ENCODE assay signal across 19 cellular contexts in genomic region chr2:128661289-128661688, GRCh38.
DNase-seq lines count a peak whose midpoint lies in the region; ATAC-seq and TF ChIP-seq lines count a peak whose summit lies in the region.
"Had no signal": no experiment of that assay in that cellular context is flagged by ENCODE, and none has a peak within 500 bp of the region (broad histone marks: within the 10 kb centered on the region; RNA-seq: fewer than 3 reads in every experiment).

No MANE protein-coding gene starts in this region.

- no peaks in the 10 kb centered on the region for H4K20me1 ChIP-seq in Loucy (ENCODE audit: insufficient read depth, low read length, poor library complexity, severe bottlenecking)
- H4K20me1 ChIP-seq in SK-N-SH (ENCODE audit: insufficient read depth) = no peaks in the 10 kb centered on the region
- H4K20me1 ChIP-seq: BLaER1 had no signal

- no peaks in the 10 kb centered on the region for H3K9me3 ChIP-seq in Loucy (ENCODE audit: insufficient read depth, low read depth, low read length)
- H3K9me3 ChIP-seq in lung (ENCODE audit: control insufficient read depth in 2 of 2, insufficient read depth in 1 of 2, low read length in 1 of 2) = peaks cover 0 to 7% of the 10 kb centered on the region in 2 donors
- no peaks in the 10 kb centered on the region for H3K9me3 ChIP-seq in SK-N-SH
- H3K9me3 ChIP-seq: A549 had no signal

- no peaks in the 10 kb centered on the region for H3K9me3 Mint-ChIP-seq in stimulated activated effector memory CD8-positive, alpha-beta T cell treated with anti-CD3 and anti-CD28 coated beads, Interleukin-12 subunit alpha, Interleukin-12 subunit beta, amount 100 ng/mL, for 72 hours
- H3K9me3 Mint-ChIP-seq: HFFc6 had no signal

- no peaks in the 10 kb centered on the region for H3K36me3 Mint-ChIP-seq in stimulated activated effector memory CD8-positive, alpha-beta T cell treated with anti-CD3 and anti-CD28 coated beads, Interleukin-12 subunit alpha, Interleukin-12 subunit beta, amount 100 ng/mL, for 72 hours
- H3K36me3 Mint-ChIP-seq: CD4-positive, alpha-beta memory T cell had no signal

- TF ChIP-seq EP300 in SK-N-SH (IDR thresholded peaks at IDR 0.05; ENCODE audit: borderline replicate concordance in 1 of 2, low read depth in 1 of 2, low read length in 1 of 2) = no peak

- H3K9ac ChIP-seq in Loucy (ENCODE audit: low read depth, low read length, poor library complexity, severe bottlenecking) (no peak overlapping the region), SK-N-SH (no peak overlapping the region)
- H3K9ac ChIP-seq: BLaER1 had no signal

- H3K4me3 Mint-ChIP-seq in stimulated activated effector memory CD8-positive, alpha-beta T cell treated with anti-CD3 and anti-CD28 coated beads, Interleukin-12 subunit alpha, Interleukin-12 subunit beta, amount 100 ng/mL, for 72 hours = no peak overlapping the region
- H3K4me3 Mint-ChIP-seq: CD4-positive, alpha-beta memory T cell; HFFc6 had no signal

- 79 to 90% methylated on average over 6 of the region's 6 CpGs for WGBS in lung, 2 donors
- 17% methylated on average over 4 of the region's 6 CpGs for WGBS in SK-N-SH (ENCODE audit: low lambda C conversion rate)

- POLR2A ChIA-PET in SK-N-SH (lab: Yijun Ruan, JAX) = no interaction called here

- no peak overlapping the region for H3K27ac Mint-ChIP-seq in stimulated activated effector memory CD8-positive, alpha-beta T cell treated with anti-CD3 and anti-CD28 coated beads, Interleukin-12 subunit alpha, Interleukin-12 subunit beta, amount 100 ng/mL, for 72 hours
- H3K27ac Mint-ChIP-seq: CD4-positive, alpha-beta memory T cell; HFFc6 had no signal

- CTCF ChIA-PET in SK-N-SH (lab: Yijun Ruan, JAX) = no interaction called here

- no peaks in the 10 kb centered on the region for H3K4me1 Mint-ChIP-seq in stimulated activated effector memory CD8-positive, alpha-beta T cell treated with anti-CD3 and anti-CD28 coated beads, Interleukin-12 subunit alpha, Interleukin-12 subunit beta, amount 100 ng/mL, for 72 hours

- H3K4me3 ChIP-seq in Loucy (ENCODE audit: low read length, poor library complexity, severe bottlenecking) (no peak overlapping the region), lung (no peak overlapping the region), SK-N-SH (ENCODE audit: low read depth in 2 of 2, low read length in 1 of 2) (no peak overlapping the region)
- H3K4me3 ChIP-seq: A549, BLaER1 had no signal

- H3K79me2 ChIP-seq in Loucy (ENCODE audit: insufficient read depth, low read length) (no peaks in the 10 kb centered on the region), SK-N-SH (ENCODE audit: insufficient read depth) (no peaks in the 10 kb centered on the region)

- H3F3A ChIP-seq in Loucy (ENCODE audit: low read depth) = no peaks in the 10 kb centered on the region
- no peaks in the 10 kb centered on the region for H3F3A ChIP-seq in SK-N-SH (replicated peaks; ENCODE audit: insufficient read depth)

- ATAC-seq in lung (ENCODE audit: insufficient read depth, low FRiP score) = no peak
- ATAC-seq in stimulated activated effector memory CD8-positive, alpha-beta T cell treated with anti-CD3 and anti-CD28 coated beads, Interleukin-12 subunit alpha, Interleukin-12 subunit beta, amount 100 ng/mL, for 72 hours = peak; percentile 9
- ATAC-seq: A549, PC-3 had no signal

- TF ChIP-seq CTCF in Loucy (conservative IDR thresholded peaks at IDR 0.05; ENCODE audit: low read length) (no peak), lung (IDR thresholded peaks at IDR 0.05; ENCODE audit: control extremely low read depth, extremely low read depth) (no peak), SK-N-SH (IDR thresholded peaks at IDR 0.05) (no peak)

- peak overlapping the region; percentile 47; the same call in 1 of the 2 replicates for H2AFZ ChIP-seq in Loucy (ENCODE audit: low read length)
- H2AFZ ChIP-seq in SK-N-SH (ENCODE audit: low read depth) = no peak overlapping the region

- H3K9me2 ChIP-seq in Loucy (replicated peaks; ENCODE audit: low read depth, low read length) = no peaks in the 10 kb centered on the region
- no peaks in the 10 kb centered on the region for H3K9me2 ChIP-seq in SK-N-SH

- no peak overlapping the region for H3K27ac ChIP-seq in lung (ENCODE audit: low read depth in 1 of 2, low read length in 1 of 2)
- H3K27ac ChIP-seq in SK-N-SH (ENCODE audit: low read depth in 2 of 2, low read length in 1 of 2) = no peak overlapping the region
- H3K27ac ChIP-seq: A549, BLaER1 had no signal

- no peaks in the 10 kb centered on the region for H3K36me3 ChIP-seq in Loucy (ENCODE audit: insufficient read depth, low read length)
- H3K36me3 ChIP-seq in lung (ENCODE audit: control insufficient read depth in 2 of 2, insufficient read depth in 2 of 2, low read length in 2 of 2) = no peaks in the 10 kb centered on the region
- H3K36me3 ChIP-seq in SK-N-SH (replicated peaks in 1 of 2; ENCODE audit: control insufficient read depth in 1 of 2, insufficient read depth in 2 of 2, low read length in 1 of 2) = no peaks in the 10 kb centered on the region
- H3K36me3 ChIP-seq: BLaER1 had no signal

- H3K4me2 ChIP-seq in Loucy (ENCODE audit: low read depth, low read length, poor library complexity, severe bottlenecking) (no peak overlapping the region), SK-N-SH (no peak overlapping the region)
- H3K4me2 ChIP-seq: A549 had no signal

- DNase-seq in AG20443 (ENCODE audit: low spot score) (peak; percentile 7), lung (ENCODE audit: low spot score) (peak; percentile 26), SK-N-SH (no peak), NCI-H1436 (lab: John Stamatoyannopoulos, UW) (no peak)
- no peak for DNase-seq in stimulated activated effector memory CD8-positive, alpha-beta T cell treated with anti-CD3 and anti-CD28 coated beads, Interleukin-12 subunit alpha, Interleukin-12 subunit beta, amount 100 ng/mL, for 72 hours (ENCODE audit: low spot score in 2 of 2)
- DNase-seq in effector CD4-positive, alpha-beta T cell = no peak
- DNase-seq: CD4-positive, alpha-beta memory T cell; EL; HFFc6; NCI-H187; NCI-H2107; NCI-H524; NCI-H82; PC-3; RPMI8226; SHP77 treated with DMSO at 0.1 percent for 48 hours had no signal

- H3K4me1 ChIP-seq in Loucy (ENCODE audit: insufficient read depth, low read length, poor library complexity, severe bottlenecking) = peaks cover 21% of the 10 kb centered on the region
- H3K4me1 ChIP-seq in lung (ENCODE audit: control insufficient read depth in 2 of 2, insufficient read depth in 2 of 2, low read length in 2 of 2) = no peaks in the 10 kb centered on the region
- H3K4me1 ChIP-seq in SK-N-SH (ENCODE audit: control insufficient read depth in 1 of 2, insufficient read depth in 2 of 2, low read depth in 1 of 2, low read length in 1 of 2) = no peaks in the 10 kb centered on the region
- H3K4me1 ChIP-seq: A549 had no signal

- no peak for TF ChIP-seq RAD21 in SK-N-SH (IDR thresholded peaks at IDR 0.05; ENCODE audit: low read length)

- H3K27me3 ChIP-seq in Loucy (ENCODE audit: insufficient read depth, low read length, poor library complexity, severe bottlenecking) (no peaks in the 10 kb centered on the region), lung (ENCODE audit: control insufficient read depth, insufficient read depth) (no peaks in the 10 kb centered on the region), SK-N-SH (ENCODE audit: insufficient read depth) (no peaks in the 10 kb centered on the region)
- H3K27me3 ChIP-seq: BLaER1 had no signal

TF ChIP-seq in SK-N-SH, 30 proteins besides CTCF, POLR2A, EP300 and RAD21:
- no peak for TF ChIP-seq GATA2 (CRISPR knock-in tag; IDR thresholded peaks at IDR 0.05)
- no peak for TF ChIP-seq RFX5 (IDR thresholded peaks at IDR 0.05; ENCODE audit: low read length)
- no peak for TF ChIP-seq FOSL2 (IDR thresholded peaks at IDR 0.05; ENCODE audit: borderline replicate concordance, low read depth)
- no peak for TF ChIP-seq SIN3A (IDR thresholded peaks at IDR 0.05; ENCODE audit: borderline replicate concordance, low read depth, low read length)
- no peak for TF ChIP-seq PBX3 (IDR thresholded peaks at IDR 0.05)
TF ChIP-seq in SK-N-SH: peak in this region for 0.

Comparison
In these comparisons a context has a peak if more than half of its experiments do, and no peak if none do; other contexts are left out.
1. DNase-seq: peak in AG20443 (single experiment) and lung (single experiment); none in stimulated activated effector memory CD8-positive, alpha-beta T cell treated with anti-CD3 and anti-CD28 coated beads, Interleukin-12 subunit alpha, Interleukin-12 subunit beta, amount 100 ng/mL, for 72 hours (0 of 2), SK-N-SH (single experiment), NCI-H1436 (single experiment) and effector CD4-positive, alpha-beta T cell (single experiment).